Comparison of ENCODE assay signal across 1 cellular context in genomic region chr2:66436546-66436945, GRCh38.
TF ChIP-seq lines count a peak whose summit lies in the region.

No MANE protein-coding gene starts in this region.

TF ChIP-seq in K562, 482 proteins besides CTCF, POLR2A, EP300 and RAD21 (continued from another document):
- TF ChIP-seq ZNF609 (CRISPR knock-in tag; IDR thresholded peaks at IDR 0.05; ENCODE audit: borderline replicate concordance): no peak
TF ChIP-seq in K562: peak in this region for 0.
